Comparison of ENCODE assay signal across 18 cellular contexts in genomic region chr16:58513874-58514273, GRCh38. TPM values are rescaled to one million over a fixed set of nuclear protein-coding genes. Genes with fewer than 3 reads are reported as not detected.
DNase-seq lines count a peak whose midpoint lies in the region; ATAC-seq and TF ChIP-seq lines count a peak whose summit lies in the region.
"Had no signal": no experiment of that assay in that cellular context is flagged by ENCODE, and none has a peak within 500 bp of the region (broad histone marks: within the 10 kb centered on the region; RNA-seq: fewer than 3 reads in every experiment).

No MANE protein-coding gene starts in this region.

- ATAC-seq in HG02623 (IDR thresholded peaks at IDR 0.05; ENCODE audit: unreplicated experiment) = no peak
- ATAC-seq: right cardiac atrium, SK-N-SH treated with all-trans-retinoic acid at 6 μM for 48 hours had no signal

- no peak for TF ChIP-seq CTCF in HFF-Myc (IDR thresholded peaks at IDR 0.05; ENCODE audit: low read depth, low read length, missing control alignments)
- TF ChIP-seq CTCF in nephron (IDR thresholded peaks at IDR 0.05; ENCODE audit: unreplicated experiment in 3 of 3) = no peak

- no peaks in the 10 kb centered on the region for H3K27me3 Mint-ChIP-seq in activated T-cell treated with anti-CD3 and anti-CD28 coated beads, Interleukin-2, amount 50 U/mL, for 24 hours
- no peaks in the 10 kb centered on the region for H3K27me3 Mint-ChIP-seq in activated T-helper 1 cell treated with anti-CD3 and anti-CD28 coated beads, Interleukin-12 subunit alpha, Interleukin-12 subunit beta, Interleukin-2, Interleukin-4 antibody, amounts not matched to agents 30 ng/mL and 10 ng/mL and 1 ng/mL, durations not matched to agents 14 hours and 24 hours and 36 hours (ENCODE audit: insufficient read depth)
- H3K27me3 Mint-ChIP-seq in nephron (ENCODE audit: low read depth) = no peaks in the 10 kb centered on the region
- H3K27me3 Mint-ChIP-seq: activated CD4-positive, alpha-beta T cell treated with anti-CD3 and anti-CD28 coated beads, Interleukin-2, amount 10 ng/mL, durations not matched to agents 24 days and 14 days had no signal

- no peak overlapping the region for H3K27ac Mint-ChIP-seq in activated T-cell treated with anti-CD3 and anti-CD28 coated beads, Interleukin-2, amount 50 U/mL, for 24 hours
- H3K27ac Mint-ChIP-seq in activated T-helper 1 cell treated with anti-CD3 and anti-CD28 coated beads, Interleukin-12 subunit alpha, Interleukin-12 subunit beta, Interleukin-2, Interleukin-4 antibody, amounts not matched to agents 30 ng/mL and 10 ng/mL and 1 ng/mL, durations not matched to agents 14 hours and 24 hours and 36 hours = no peak overlapping the region
- no peak overlapping the region for H3K27ac Mint-ChIP-seq in nephron
- H3K27ac Mint-ChIP-seq: activated CD4-positive, alpha-beta T cell treated with anti-CD3 and anti-CD28 coated beads, Interleukin-2, amount 10 ng/mL, durations not matched to agents 24 days and 14 days had no signal

- no peak for DNase-seq in activated T-cell treated with anti-CD3 and anti-CD28 coated beads, Interleukin-2, amount 50 U/mL, for 24 hours
- DNase-seq in activated T-cell treated with anti-CD3 and anti-CD28 coated beads, Interleukin-2, amount 50 U/mL, for 1 hour = no peak
- DNase-seq in HFF-Myc (ENCODE audit: extremely low read depth, low read depth) (no peak), DMS79 (lab: John Stamatoyannopoulos, UW) (no peak), NCI-H2227 treated with DMSO at 0.1 percent for 48 hours (lab: John Stamatoyannopoulos, UW) (no peak)
- DNase-seq in activated T-helper 1 cell treated with anti-CD3 and anti-CD28 coated beads, Interleukin-12 subunit alpha, Interleukin-12 subunit beta, Interleukin-2, Interleukin-4 antibody, amounts not matched to agents 30 ng/mL and 10 ng/mL and 1 ng/mL, durations not matched to agents 14 hours and 24 hours and 36 hours (ENCODE audit: low spot score) = no peak
- DNase-seq: activated CD4-positive, alpha-beta T cell treated with anti-CD3 and anti-CD28 coated beads, Interleukin-2, amount 10 ng/mL, durations not matched to agents 24 days and 14 days; amygdala; cerebellar nuclear complex; KBM-7; NCI-H1092 treated with DMSO at 0.1 percent for 48 hours; NCI-H69; stomach had no signal

- H3K36me3 Mint-ChIP-seq in activated T-cell treated with anti-CD3 and anti-CD28 coated beads, Interleukin-2, amount 50 U/mL, for 24 hours (ENCODE audit: low read depth) = peaks cover 59% of the 10 kb centered on the region
- peaks cover 22% of the 10 kb centered on the region for H3K36me3 Mint-ChIP-seq in activated T-helper 1 cell treated with anti-CD3 and anti-CD28 coated beads, Interleukin-12 subunit alpha, Interleukin-12 subunit beta, Interleukin-2, Interleukin-4 antibody, amounts not matched to agents 30 ng/mL and 10 ng/mL and 1 ng/mL, durations not matched to agents 14 hours and 24 hours and 36 hours (ENCODE audit: low read depth)
- peaks cover 14% of the 10 kb centered on the region for H3K36me3 Mint-ChIP-seq in nephron (ENCODE audit: low read depth)

- no peaks in the 10 kb centered on the region for H3K9me3 Mint-ChIP-seq in activated T-cell treated with anti-CD3 and anti-CD28 coated beads, Interleukin-2, amount 50 U/mL, for 24 hours
- H3K9me3 Mint-ChIP-seq in activated T-helper 1 cell treated with anti-CD3 and anti-CD28 coated beads, Interleukin-12 subunit alpha, Interleukin-12 subunit beta, Interleukin-2, Interleukin-4 antibody, amounts not matched to agents 30 ng/mL and 10 ng/mL and 1 ng/mL, durations not matched to agents 14 hours and 24 hours and 36 hours = no peaks in the 10 kb centered on the region
- H3K9me3 Mint-ChIP-seq in nephron = no peaks in the 10 kb centered on the region
- H3K9me3 Mint-ChIP-seq: activated CD4-positive, alpha-beta T cell treated with anti-CD3 and anti-CD28 coated beads, Interleukin-2, amount 10 ng/mL, durations not matched to agents 24 days and 14 days; CD14-positive monocyte had no signal

- peak overlapping the region; percentile 9 for H3K4me3 Mint-ChIP-seq in activated T-cell treated with anti-CD3 and anti-CD28 coated beads, Interleukin-2, amount 50 U/mL, for 24 hours
- peak overlapping the region; percentile 48 for H3K4me3 Mint-ChIP-seq in activated T-helper 1 cell treated with anti-CD3 and anti-CD28 coated beads, Interleukin-12 subunit alpha, Interleukin-12 subunit beta, Interleukin-2, Interleukin-4 antibody, amounts not matched to agents 30 ng/mL and 10 ng/mL and 1 ng/mL, durations not matched to agents 14 hours and 24 hours and 36 hours
- peak overlapping the region in 2 of 3 experiments; percentile 41 to 64 for H3K4me3 Mint-ChIP-seq in nephron

- H3K4me1 Mint-ChIP-seq in activated T-cell treated with anti-CD3 and anti-CD28 coated beads, Interleukin-2, amount 50 U/mL, for 24 hours (ENCODE audit: low read depth) = peaks cover 40% of the 10 kb centered on the region
- peaks cover 34% of the 10 kb centered on the region for H3K4me1 Mint-ChIP-seq in activated T-helper 1 cell treated with anti-CD3 and anti-CD28 coated beads, Interleukin-12 subunit alpha, Interleukin-12 subunit beta, Interleukin-2, Interleukin-4 antibody, amounts not matched to agents 30 ng/mL and 10 ng/mL and 1 ng/mL, durations not matched to agents 14 hours and 24 hours and 36 hours (ENCODE audit: low read depth)
- H3K4me1 Mint-ChIP-seq in nephron = peaks cover 23% of the 10 kb centered on the region

- peak overlapping the region; percentile 76 for H3K4me3 ChIP-seq in HFF-Myc (replicated peaks; ENCODE audit: low read depth, low read length)

- intact Hi-C loops in activated T-helper 1 cell treated with anti-CD3 and anti-CD28 coated beads, Interleukin-12 subunit alpha, Interleukin-12 subunit beta, Interleukin-2, Interleukin-4 antibody, amounts not matched to agents 30 ng/mL and 10 ng/mL and 1 ng/mL, durations not matched to agents 14 hours and 24 hours and 36 hours (cut with micrococcal nuclease) = loop anchor here (10.0 kb wide), 1 partner anchor 509 kb away; the partner anchor contains the start of genes USB1 and ZNF319

RNA-seq across cellular contexts. Expression of gene SETD6, which starts 1.4 kb away (rescaled TPM):
- total RNA-seq in activated T-helper 1 cell treated with anti-CD3 and anti-CD28 coated beads, Interleukin-12 subunit alpha, Interleukin-12 subunit beta, Interleukin-2, Interleukin-4 antibody, amounts not matched to agents 30 ng/mL and 10 ng/mL and 1 ng/mL, durations not matched to agents 14 hours and 24 hours and 36 hours = 32.1 and 34.9 TPM in 2 replicates

RNA-seq across cellular contexts. Expression of gene NDRG4, which starts 13.9 kb away (rescaled TPM):
- total RNA-seq in activated T-helper 1 cell treated with anti-CD3 and anti-CD28 coated beads, Interleukin-12 subunit alpha, Interleukin-12 subunit beta, Interleukin-2, Interleukin-4 antibody, amounts not matched to agents 30 ng/mL and 10 ng/mL and 1 ng/mL, durations not matched to agents 14 hours and 24 hours and 36 hours = 1.5 and 1.7 TPM in 2 replicates
